ENCODE assay signal across 23 cellular contexts in the genomic region with DNA sequence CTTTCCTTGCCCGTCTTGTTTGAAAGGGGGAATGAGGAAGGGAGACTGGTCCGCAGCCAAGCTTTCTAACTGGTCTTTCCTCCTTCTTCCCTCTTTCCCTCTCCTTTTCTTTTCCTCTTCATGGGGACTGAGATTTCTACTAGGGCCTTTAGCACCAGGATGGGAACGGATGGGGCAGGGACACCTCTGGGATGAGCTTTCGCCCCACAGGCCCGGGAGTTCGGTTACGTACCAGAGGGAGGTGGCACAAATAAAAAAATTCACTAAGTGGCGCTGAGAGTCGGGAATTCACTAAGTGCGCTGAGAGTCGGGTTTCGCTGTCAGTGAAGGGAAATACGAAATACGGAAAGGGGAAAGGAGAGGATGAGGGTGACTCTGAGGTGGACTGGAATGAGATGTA. TPM values are rescaled to one million over a fixed set of nuclear protein-coding genes. Genes with fewer than 3 reads are reported as not detected.
A peak's percentile ranks its signal among the peaks of the same experiment; 100 is the strongest.
DNase-seq lines count a peak whose midpoint lies in the region; ATAC-seq, FAIRE-seq and TF ChIP-seq lines count a peak whose summit lies in the region.
"Had no signal": no experiment of that assay in that cellular context is flagged by ENCODE, and none has a peak within 500 bp of the region (broad histone marks: within the 10 kb centered on the region; RNA-seq: fewer than 3 reads in every experiment).

No MANE protein-coding gene starts in this region.

- TF ChIP-seq RAD21 in H1 (IDR thresholded peaks at IDR 0.05 in 1 of 2, conservative IDR thresholded peaks at IDR 0.05 in 1 of 2; ENCODE audit: low read depth in 2 of 2, low read length in 2 of 2) = no peak

- no peaks in the 10 kb centered on the region for H3K79me2 ChIP-seq in H1 (ENCODE audit: control insufficient read depth in 1 of 2, insufficient read depth in 2 of 2, low read length in 2 of 2)

- H3K79me1 ChIP-seq in H1 (ENCODE audit: low read depth, low read length) = no peaks in the 10 kb centered on the region

- no peak overlapping the region for H2BK15ac ChIP-seq in H1 (ENCODE audit: low read length)

- no peak overlapping the region for H3K9ac ChIP-seq in H1 (replicated peaks in 1 of 4; ENCODE audit: extremely low read depth in 1 of 4, low read depth in 3 of 4, low read length in 3 of 4)
- H3K9ac ChIP-seq: BLaER1, GM23248 had no signal

- peaks cover 6% of the 10 kb centered on the region; the same call in 1 of the 2 replicates for H3K23me2 ChIP-seq in H1 (ENCODE audit: low read depth, low read length)

- TF ChIP-seq CTCF in GM10266 (IDR thresholded peaks at IDR 0.05; ENCODE audit: control insufficient read depth, insufficient read depth, low read depth, missing control alignments) (no peak), H1 (IDR thresholded peaks at IDR 0.05; ENCODE audit: control extremely low read depth in 1 of 3, insufficient read depth in 1 of 3, low read depth in 1 of 3, low read length in 3 of 3) (no peak), A673 (conservative IDR thresholded peaks at IDR 0.05; ENCODE audit: low read depth, low read length) (no peak)

- ATAC-seq in Right ventricle myocardium inferior (no peak), left cardiac atrium (no peak)
- ATAC-seq: A549; CD8-positive, alpha-beta T cell; GM12878 had no signal

- H3K36me3 ChIP-seq in H1 (ENCODE audit: control insufficient read depth in 2 of 4, insufficient read depth in 4 of 4, low read length in 3 of 4) (0 out of 8 replicates have a peak, but pooled peaks cover 0 to 2% (median 0%) of the 10 kb centered on the region in 4 experiments), A673 (ENCODE audit: insufficient read depth, low read length, poor library complexity, severe bottlenecking) (no peaks in the 10 kb centered on the region)
- H3K36me3 ChIP-seq: HAP-1 had no signal

- H3K18ac ChIP-seq in H1 (ENCODE audit: extremely low read depth, low read length) = no peak overlapping the region

- no peak overlapping the region for H2AK5ac ChIP-seq in H1 (ENCODE audit: low read depth, low read length)

- H2BK20ac ChIP-seq in H1 (ENCODE audit: low read length) = no peak overlapping the region

- no TSS peak for BruUV-seq in A673 (replicated peaks; lab: Mats Ljungman, UMichigan)

- no peak for FAIRE-seq in H1 (lab: Jason Lieb, UNC)
- FAIRE-seq: G401.6, GM12878, GM19239, H54 had no signal

- intact Hi-C loops in Right ventricle myocardium inferior (cut with DNase I) (no loop called here), left cardiac atrium (cut with DNase I) (no loop called here), A673 (cut with micrococcal nuclease; ENCODE audit: unreplicated experiment) (no loop called here)

- POLR2A ChIA-PET in H1 (lab: Charles Lee; ENCODE audit: partially characterized antibody) (interaction anchor here (1.1 kb wide), 1 partner anchor 14 kb away, joined by 3 read pairs; no protein-coding TSS in a partner anchor), A673 (lab: Charles Lee; ENCODE audit: low non-redundant PET) (no interaction called here)

- TF ChIP-seq EP300 in H1 (IDR thresholded peaks at IDR 0.05; ENCODE audit: borderline replicate concordance in 1 of 2, low read depth in 2 of 2, low read length in 2 of 2) = no peak

- no peak for TF ChIP-seq POLR2A in H1 (IDR thresholded peaks at IDR 0.05; ENCODE audit: control extremely low read depth in 1 of 2, low read depth in 2 of 2, low read length in 2 of 2)

- H4K5ac ChIP-seq in H1 (ENCODE audit: insufficient read length, low read depth, low read length) = no peak overlapping the region

- H2BK120ac ChIP-seq in H1 (replicated peaks; ENCODE audit: low read depth, low read length) = no peak overlapping the region

- peaks cover 36 to 56% (median 51%) of the 10 kb centered on the region in 4 experiments for H3K27me3 ChIP-seq in H1 (replicated peaks in 1 of 4; ENCODE audit: control insufficient read depth in 3 of 4, extremely low read depth in 1 of 4, insufficient read depth in 3 of 4, low read length in 3 of 4)
- peaks cover 68% of the 10 kb centered on the region for H3K27me3 ChIP-seq in A673 (replicated peaks; ENCODE audit: insufficient read depth, low read depth, low read length, poor library complexity)
- H3K27me3 ChIP-seq: BLaER1 had no signal

- no peak overlapping the region for H2BK5ac ChIP-seq in H1 (ENCODE audit: low read depth, low read length)

- no peak overlapping the region for H3K23ac ChIP-seq in H1 (ENCODE audit: insufficient read length)

- no peak overlapping the region for H4K8ac ChIP-seq in H1 (ENCODE audit: extremely low read depth, insufficient read depth, low read length)

- 75% methylated on average over 14 of the region's 14 CpGs; no CpG with 5 or more reads in 1 of the 2 experiments for WGBS in H1 (ENCODE audit: extremely low coverage in 1 of 2, insufficient coverage in 1 of 2, insufficient read length in 1 of 2, insufficient replicate concordance in 2 of 2, low coverage in 1 of 2, low lambda C conversion rate in 2 of 2, missing lambda C conversion rate in 1 of 2), 2 experiments

- H4K20me1 ChIP-seq in H1 (replicated peaks in 1 of 2; ENCODE audit: control insufficient read depth in 1 of 2, insufficient read depth in 2 of 2, low read length in 2 of 2) = peaks cover 2% of the 10 kb centered on the region in 2 experiments
- H4K20me1 ChIP-seq: BLaER1 had no signal

- no peak overlapping the region for H3K56ac ChIP-seq in H1 (replicated peaks; ENCODE audit: insufficient read length, low read depth, low read length)

- CTCF ChIA-PET in H1 (lab: Charles Lee; ENCODE audit: partially characterized antibody) = interaction anchor here (0.7 kb wide), 1 partner anchor 13 kb away, joined by 3 read pairs; no protein-coding TSS in a partner anchor
- CTCF ChIA-PET in A673 (lab: Charles Lee) = no interaction called here

- H3K9me3 ChIP-seq in H1 (ENCODE audit: insufficient read depth in 2 of 2, low read depth in 1 of 2, low read length in 1 of 2) (peaks cover 2 to 9% of the 10 kb centered on the region in 2 experiments; a peak in 3 of 4 replicates), A673 (ENCODE audit: low read depth, low read length, poor library complexity, severe bottlenecking) (no peaks in the 10 kb centered on the region)
- H3K9me3 ChIP-seq: A549, Caco-2, HAP-1 had no signal

- no peak overlapping the region for H2BK12ac ChIP-seq in H1 (ENCODE audit: low read depth, low read length)

- H4K91ac ChIP-seq in H1 (replicated peaks; ENCODE audit: insufficient read length, low read length) = no peak overlapping the region

- no peak overlapping the region for H3K27ac ChIP-seq in H1 (ENCODE audit: low read depth, low read length)
- H3K27ac ChIP-seq in A673 (ENCODE audit: low read depth, low read length, poor library complexity, severe bottlenecking) = no peak overlapping the region
- H3K27ac ChIP-seq: A549, BLaER1, C4-2B, GM23248 had no signal

- H3K4me1 ChIP-seq in H1 (replicated peaks in 1 of 4; ENCODE audit: control insufficient read depth in 3 of 4, insufficient read depth in 4 of 4, low read length in 3 of 4) (peaks cover 0 to 4% (median 3%) of the 10 kb centered on the region in 4 experiments; a peak in 3 of 7 replicates), A673 (ENCODE audit: insufficient read depth, low read length, poor library complexity, severe bottlenecking) (no peaks in the 10 kb centered on the region)
- H3K4me1 ChIP-seq: A549, Caco-2, HAP-1 had no signal

- H3K4me3 ChIP-seq in H1 (ENCODE audit: extremely low read depth in 1 of 4, insufficient read depth in 2 of 4, low read depth in 3 of 4, low read length in 4 of 4) (no peak overlapping the region), A673 (ENCODE audit: low read depth, low read length, poor library complexity, severe bottlenecking) (no peak overlapping the region)
- H3K4me3 ChIP-seq: A549, BLaER1, GM12878, GM23248, HAP-1 had no signal

- DNase-seq in Right ventricle myocardium inferior (ENCODE audit: missing footprints) (peak; percentile 9), left cardiac atrium (no peak), GM10266 (ENCODE audit: extremely low spot score) (peak; percentile 13), H1 (ENCODE audit: low read depth in 1 of 2, low spot score in 2 of 2) (no peak), islet precursor cell (peak; percentile 29), SKM-1 treated with dmso at 0.1 percent for 144 hours (lab: John Stamatoyannopoulos, UW; ENCODE audit: unreplicated experiment) (no peak), A673 (ENCODE audit: low spot score) (no peak)
- DNase-seq: 8988T; Caco-2; CD4-positive, CD25-positive, alpha-beta regulatory T cell; CD8-positive, alpha-beta T cell; DMS153; DND-41; GM23248; HFFc6 had no signal

- no peak overlapping the region for H2AFZ ChIP-seq in H1 (ENCODE audit: low read length)
- H2AFZ ChIP-seq: GM23248 had no signal

- no peak overlapping the region for H3K4ac ChIP-seq in H1 (replicated peaks; ENCODE audit: insufficient read length, low read depth, low read length)

- H3K14ac ChIP-seq in H1 (ENCODE audit: insufficient read length) = no peak overlapping the region

- H3K4me2 ChIP-seq in H1 (ENCODE audit: insufficient read depth in 1 of 2, low read depth in 2 of 2, low read length in 2 of 2) = no peak overlapping the region
- H3K4me2 ChIP-seq: A549, BLaER1 had no signal

TF ChIP-seq in H1, 55 proteins besides CTCF, POLR2A, EP300 and RAD21:
- TF ChIP-seq SUZ12 (IDR thresholded peaks at IDR 0.05; ENCODE audit: low read length) = 0 out of 2 replicates have a peak, but pooled peaks have one; percentile 35
- TF ChIP-seq NRF1 (IDR thresholded peaks at IDR 0.05; ENCODE audit: low read depth, low read length) = no peak
- no peak for TF ChIP-seq YY1 (IDR thresholded peaks at IDR 0.05; ENCODE audit: low read depth, low read length)
- peak; percentile 16 for TF ChIP-seq EZH2 (IDR thresholded peaks at IDR 0.05; ENCODE audit: low read depth, low read length, severe bottlenecking)

RNA-seq across cellular contexts. Expression of gene BTNL9, which starts 21.6 kb away (rescaled TPM):
- total RNA-seq in Right ventricle myocardium inferior (37.6 TPM), left cardiac atrium (10 to 100 TPM; 31.4 to 34.1 TPM), A673 (2021) (not detected in 2 replicates)
- 0.65 and 0.89 TPM in 2 replicates for total RNA-seq in H1 (2021; fragmentation: NEBNext Ultra II Directional; extraction: Animal tissue kit (Norgen Biotek cat#: 25700))
- polyA plus RNA-seq in H1 (2011; rRNA removed) = 0.23 and 0.46 TPM in 2 replicates
- polyA plus RNA-seq in H1 (2011; cell fraction: cytosol; rRNA removed) = 0.62 TPM
- polyA plus RNA-seq in H1 (2011; cell fraction: nucleus; rRNA removed) = 0.97 TPM
- 0.56 to 1.2 TPM (median 0.60 TPM) in 3 of 4 replicates, not detected in the other for polyA plus RNA-seq in H1 (2012, experiment 1 of 2)
- polyA plus RNA-seq in H1 (2012, experiment 2 of 2) = 0.08 TPM
- polyA plus RNA-seq in H1 (2013, experiment 1 of 2) = 0.73 TPM
- 1.3 TPM for polyA plus RNA-seq in H1 (2013, experiment 2 of 2)
- polyA minus RNA-seq in H1 (2011; rRNA and poly(A)+ RNA removed) = 0.03 and 0.07 TPM in 2 replicates
- not detected for polyA minus RNA-seq in H1 (2011; cell fraction: cytosol; rRNA and poly(A)+ RNA removed)
- polyA minus RNA-seq in H1 (2011; cell fraction: nucleus; rRNA and poly(A)+ RNA removed) = 0.70 TPM
- total RNA-seq: CD4-positive, CD25-positive, alpha-beta regulatory T cell; CD8-positive, alpha-beta T cell; GM23248; HFFc6 had no signal
- polyA plus RNA-seq: CD4-positive, CD25-positive, alpha-beta regulatory T cell; GM23248 had no signal

Comparison
In these comparisons a context has a peak if more than half of its experiments do, and no peak if none do; other contexts are left out.
1. DNase-seq: peak in Right ventricle myocardium inferior (single experiment), GM10266 (single experiment) and islet precursor cell (single experiment); none in left cardiac atrium (single experiment), H1 (0 of 2), SKM-1 treated with dmso at 0.1 percent for 144 hours (single experiment) and A673 (single experiment).
2. RNA of gene BTNL9, which starts 21.6 kb away (total RNA-seq): 37.6 TPM in Right ventricle myocardium inferior (single experiment) and 31.4 to 34.1 TPM in left cardiac atrium; 0.65 to 0.89 TPM in H1 and not detected in A673; every median in the first group is over 10 times any median in the second.